Comparison of ENCODE assay signal across 8 cellular contexts in the genomic region with DNA sequence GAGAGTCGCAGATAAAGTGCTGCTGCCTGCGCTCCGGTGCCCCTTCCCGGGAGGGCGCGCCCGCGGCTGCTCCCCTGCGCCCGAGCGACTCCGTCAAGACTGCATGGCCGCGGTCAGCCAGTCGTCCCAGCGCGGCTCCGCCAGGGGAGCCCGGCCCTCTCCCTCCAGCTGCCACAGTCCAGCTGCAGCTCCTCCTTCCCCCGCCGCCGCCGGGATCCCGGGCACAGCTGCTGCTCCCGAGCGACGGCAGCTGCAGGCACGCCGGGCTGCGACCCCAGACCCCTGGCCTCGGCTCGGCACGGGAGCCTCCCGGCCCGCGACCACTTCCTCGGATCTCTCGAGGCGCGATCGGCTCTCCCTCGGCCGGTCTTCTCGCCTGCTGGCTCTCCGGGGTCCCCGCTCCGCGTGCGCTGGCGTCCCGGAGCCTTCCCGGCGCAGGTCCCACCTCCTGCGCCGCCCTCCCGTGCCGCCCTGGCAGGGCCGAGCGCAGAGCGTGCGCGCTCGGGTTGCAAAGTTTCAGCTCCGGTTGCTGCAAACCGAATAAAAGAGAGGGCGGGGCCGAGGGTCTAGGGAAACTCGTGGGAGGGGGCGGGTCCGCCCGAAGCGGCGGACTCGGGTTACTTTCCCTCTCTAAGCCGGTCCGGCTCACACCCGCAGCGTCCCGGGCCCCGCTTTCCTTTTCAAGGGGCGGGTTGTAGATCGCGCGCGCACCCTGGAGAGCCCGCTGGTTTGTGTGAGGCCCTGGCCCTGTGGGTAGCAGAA. TPM values are rescaled to one million over a fixed set of nuclear protein-coding genes. Genes with fewer than 3 reads are reported as not detected.
DNase-seq lines count a peak whose midpoint lies in the region; ATAC-seq and TF ChIP-seq lines count a peak whose summit lies in the region.

Gene CNKSR3, minus strand, starts transcription at position 542 of the 762 bp plus-strand sequence. CDS start 571 bp downstream, outside the sequence.

- H3K4me3 ChIP-seq in rectal smooth muscle tissue (ENCODE audit: low read length): peak within 1 kb of the TSS; percentile 95

- no peaks in the 10 kb centered on the region for H3K27me3 ChIP-seq in rectal smooth muscle tissue (ENCODE audit: control insufficient read depth, insufficient read depth, low read length)

- H3K9ac ChIP-seq in rectal smooth muscle tissue (ENCODE audit: low read length): peak within 1 kb of the TSS; percentile 96

- H3K27ac ChIP-seq in rectal smooth muscle tissue (ENCODE audit: low read depth, low read length): peak within 1 kb of the TSS; percentile 97

- peaks cover 52% of the 10 kb centered on the region for H3K4me1 Mint-ChIP-seq in brain

- DNase-seq in ELR (ENCODE audit: low read depth) (peak; percentile 92), HuH-7.5 (ENCODE audit: low spot score) (peak; percentile 72), iPS DF 4.7 (ENCODE audit: extremely low read depth, low spot score) (peak; percentile 75)
- DNase-seq in central memory CD4-positive, alpha-beta T cell: no peak

- H3K36me3 ChIP-seq in rectal smooth muscle tissue (ENCODE audit: control insufficient read depth, insufficient read depth, low read length): no peaks in the 10 kb centered on the region

- peaks cover 12% of the 10 kb centered on the region for H3K4me1 ChIP-seq in rectal smooth muscle tissue (ENCODE audit: control insufficient read depth, insufficient read depth, low read length)

- H3K36me3 Mint-ChIP-seq in brain: peaks cover 10% of the 10 kb centered on the region

- no peak for TF ChIP-seq CTCF in brain (conservative IDR thresholded peaks at IDR 0.05)

- H3K27ac Mint-ChIP-seq in brain: peak within 1 kb of the TSS; percentile 83 to 97 (median 93)

- H3K27me3 Mint-ChIP-seq in brain: peaks cover 8% of the 10 kb centered on the region

- peak within 1 kb of the TSS; percentile 84 to 99 (median 90) for H3K4me3 Mint-ChIP-seq in brain

- ATAC-seq in GM21576 (IDR thresholded peaks at IDR 0.05; ENCODE audit: unreplicated experiment): peak; percentile 59

- H3K9me3 Mint-ChIP-seq in brain: peaks cover 0 to 2% (median 0%) of the 10 kb centered on the region in 5 experiments

TF ChIP-seq in PFSK-1, 5 proteins besides CTCF, POLR2A, EP300 and RAD21:
- TF ChIP-seq TAF1 (IDR thresholded peaks at IDR 0.05; ENCODE audit: borderline replicate concordance, insufficient read depth, low read length) (peak; percentile 89; the same call in 1 of the 2 replicates), FOXP2 (optimal IDR thresholded peaks at IDR 0.05; ENCODE audit: borderline replicate concordance, extremely low read depth, extremely low read length, insufficient read depth) (peak; percentile 47), SIN3A (IDR thresholded peaks at IDR 0.05; ENCODE audit: borderline replicate concordance, insufficient read depth, low read length) (0 out of 2 replicates have a peak, but pooled peaks have one; percentile 69), POLR2AphosphoS5 (IDR thresholded peaks at IDR 0.05; ENCODE audit: low read depth, low read length) (peak; percentile 86; the same call in 1 of the 2 replicates), REST (IDR thresholded peaks at IDR 0.05; ENCODE audit: insufficient read depth in 1 of 2, low read depth in 2 of 2, low read length in 2 of 2) (peak in 1 of 2 experiments; percentile 28; a peak in 1 of 4 replicates)

RNA-seq across cellular contexts. Expression of gene CNKSR3, which starts in this region (rescaled TPM):
- 19.0 TPM for polyA plus RNA-seq in PFSK-1 (2012; ENCODE audit: insufficient read length, low read depth)
- 72.5 TPM for polyA plus RNA-seq in brain (ENCODE audit: insufficient read depth, low read depth, low replicate concordance)
